36 cellular contexts compared by ENCODE assay signal in the genomic region with DNA sequence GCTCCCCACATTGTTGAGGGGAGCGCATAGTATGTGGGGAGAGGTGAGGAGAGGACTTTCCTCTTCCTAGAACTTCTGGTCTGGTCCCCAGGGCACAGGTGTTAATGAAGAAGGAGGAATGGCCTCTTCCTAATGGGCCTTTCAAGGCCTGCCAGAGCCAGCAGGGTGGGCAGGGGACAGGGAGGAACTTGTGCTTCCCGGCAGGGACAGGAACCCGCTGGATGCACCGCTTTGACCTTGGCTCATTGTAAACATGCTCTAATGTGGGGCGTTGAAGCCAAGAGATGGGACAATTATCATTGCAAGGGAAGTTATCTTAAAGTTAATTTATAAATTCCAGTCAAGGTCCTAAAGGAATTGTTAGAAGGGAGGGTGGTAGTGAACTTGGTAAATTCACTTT. TPM values are rescaled to one million over a fixed set of nuclear protein-coding genes. Genes with fewer than 3 reads are reported as not detected.
"Had no signal": no experiment of that assay in that cellular context is flagged by ENCODE, and none has a peak within 500 bp of the region (broad histone marks: within the 10 kb centered on the region; RNA-seq: fewer than 3 reads in every experiment).

No MANE protein-coding gene starts in this region.

- FAIRE-seq: colon had no signal

- DNase-seq: activated CD4-positive, alpha-beta memory T cell treated with anti-CD3 and anti-CD28 coated beads for 36 hours; activated CD4-positive, alpha-beta T cell treated with anti-CD3 and anti-CD28 coated beads for 36 hours; activated CD4-positive, alpha-beta T cell treated with anti-CD3 and anti-CD28 coated beads, Interleukin-2, amount 10 ng/mL, durations not matched to agents 24 days and 14 days; activated CD4-positive, CD25-positive, alpha-beta regulatory T cell; activated CD4-positive, CD25-positive, alpha-beta regulatory T cell treated with anti-CD3 and anti-CD28 coated beads, Interleukin-2, amount 50 U/mL, for 72 hours; activated CD8-positive, alpha-beta memory T cell treated with anti-CD3 and anti-CD28 coated beads, Interleukin-2, amount 10 ng/mL, durations not matched to agents 7 days and 5 days; activated CD8-positive, alpha-beta memory T cell treated with anti-CD3 and anti-CD28 coated beads, Interleukin-2, amount 50 U/mL, for 4 hours; activated CD8-positive, alpha-beta T cell treated with anti-CD3 and anti-CD28 coated beads, Interleukin-2, amount 10 ng/mL, durations not matched to agents 7 days and 5 days; activated effector memory CD4-positive, alpha-beta T cell treated with anti-CD3 and anti-CD28 coated beads, Interleukin-2, amount 50 U/mL, for 16 hours; activated naive CD4-positive, alpha-beta T cell treated with anti-CD3 and anti-CD28 coated beads for 36 hours; activated naive CD8-positive, alpha-beta T cell treated with anti-CD3 and anti-CD28 coated beads for 36 hours; activated naive CD8-positive, alpha-beta T cell treated with anti-CD3 and anti-CD28 coated beads, Interleukin-2, amount 50 U/mL, for 24 hours; activated T-cell treated with anti-CD3 and anti-CD28 coated beads, Interleukin-2, amount 50 U/mL, for 1 hour; activated T-cell treated with anti-CD3 and anti-CD28 coated beads, Interleukin-2, amount 50 U/mL, for 48 hours; adrenal gland; amygdala; aorta; body of pancreas; caudate nucleus; cortex of kidney; dermis blood vessel endothelial cell; effector CD4-positive, alpha-beta T cell; effector memory CD8-positive, alpha-beta T cell; erythroblast; foreskin keratinocyte; gastrocnemius medialis; T-helper 1 cell; T-helper 17 cell; T1000 had no signal

- H3K9me3 ChIP-seq: adrenal gland, body of pancreas, esophagus muscularis mucosa, gastrocnemius medialis had no signal

- H3K4me3 ChIP-seq: adrenal gland, body of pancreas, esophagus muscularis mucosa, gastrocnemius medialis had no signal

- H3K4me1 ChIP-seq: adrenal gland, body of pancreas, esophagus muscularis mucosa, foreskin keratinocyte, gastrocnemius medialis had no signal

- H3K36me3 ChIP-seq: adrenal gland, esophagus muscularis mucosa, gastrocnemius medialis had no signal

- ATAC-seq: activated CD4-positive, alpha-beta T cell treated with anti-CD3 and anti-CD28 coated beads for 36 hours; activated CD8-positive, alpha-beta memory T cell treated with anti-CD3 and anti-CD28 coated beads, Interleukin-2, amount 10 ng/mL, durations not matched to agents 7 days and 5 days; activated CD8-positive, alpha-beta T cell treated with anti-CD3 and anti-CD28 coated beads, Interleukin-2, amount 10 ng/mL, durations not matched to agents 7 days and 5 days; activated naive CD8-positive, alpha-beta T cell treated with anti-CD3 and anti-CD28 coated beads, Interleukin-2, amount 50 U/mL, for 24 hours; body of pancreas; effector memory CD8-positive, alpha-beta T cell; foreskin keratinocyte; gastrocnemius medialis; T-helper 17 cell had no signal

- H3K27ac ChIP-seq: adrenal gland, body of pancreas, esophagus muscularis mucosa, foreskin keratinocyte, gastrocnemius medialis had no signal

- H3K27me3 ChIP-seq: adrenal gland, body of pancreas, gastrocnemius medialis had no signal

RNA-seq across cellular contexts. Expression of a gene that starts 21.0 kb away (rescaled TPM):
- total RNA-seq: activated CD4-positive, alpha-beta memory T cell treated with anti-CD3 and anti-CD28 coated beads for 36 hours; activated CD4-positive, alpha-beta T cell treated with anti-CD3 and anti-CD28 coated beads for 36 hours; activated CD4-positive, alpha-beta T cell treated with anti-CD3 and anti-CD28 coated beads, Interleukin-2, amount 10 ng/mL, durations not matched to agents 24 days and 14 days; activated CD8-positive, alpha-beta memory T cell treated with anti-CD3 and anti-CD28 coated beads for 36 hours; activated CD8-positive, alpha-beta memory T cell treated with anti-CD3 and anti-CD28 coated beads, Interleukin-2, amount 10 ng/mL, durations not matched to agents 7 days and 5 days; activated CD8-positive, alpha-beta T cell treated with anti-CD3 and anti-CD28 coated beads, Interleukin-2, amount 10 ng/mL, durations not matched to agents 7 days and 5 days; activated naive CD4-positive, alpha-beta T cell treated with anti-CD3 and anti-CD28 coated beads for 36 hours; activated naive CD8-positive, alpha-beta T cell treated with anti-CD3 and anti-CD28 coated beads for 36 hours; activated T-helper 1 cell treated with anti-CD3 and anti-CD28 coated beads, Interleukin-12 subunit alpha, Interleukin-12 subunit beta, Interleukin-2, Interleukin-4 antibody, amounts not matched to agents 30 ng/mL and 10 ng/mL and 1 ng/mL, durations not matched to agents 14 hours and 24 hours and 36 hours; activated T-helper 2 cell treated with anti-CD3 and anti-CD28 coated beads, Interferon-gamma antibody, Interleukin-2, Interleukin-4, amounts not matched to agents 10 μg/mL and 5 μg/mL and 100 μg/mL, durations not matched to agents 14 hours and 24 hours and 36 hours; aorta; body of pancreas; dermis blood vessel endothelial cell; gastrocnemius medialis; glomerular endothelial cell; T-helper 17 cell had no signal
- polyA plus RNA-seq: aorta had no signal

RNA-seq across cellular contexts. Expression of a gene that starts 41.2 kb away (rescaled TPM):
- total RNA-seq: activated CD4-positive, alpha-beta memory T cell treated with anti-CD3 and anti-CD28 coated beads for 36 hours; activated CD4-positive, alpha-beta T cell treated with anti-CD3 and anti-CD28 coated beads for 36 hours; activated CD4-positive, alpha-beta T cell treated with anti-CD3 and anti-CD28 coated beads, Interleukin-2, amount 10 ng/mL, durations not matched to agents 24 days and 14 days; activated CD8-positive, alpha-beta memory T cell treated with anti-CD3 and anti-CD28 coated beads for 36 hours; activated CD8-positive, alpha-beta memory T cell treated with anti-CD3 and anti-CD28 coated beads, Interleukin-2, amount 10 ng/mL, durations not matched to agents 7 days and 5 days; activated CD8-positive, alpha-beta T cell treated with anti-CD3 and anti-CD28 coated beads, Interleukin-2, amount 10 ng/mL, durations not matched to agents 7 days and 5 days; activated naive CD4-positive, alpha-beta T cell treated with anti-CD3 and anti-CD28 coated beads for 36 hours; activated naive CD8-positive, alpha-beta T cell treated with anti-CD3 and anti-CD28 coated beads for 36 hours; activated T-helper 1 cell treated with anti-CD3 and anti-CD28 coated beads, Interleukin-12 subunit alpha, Interleukin-12 subunit beta, Interleukin-2, Interleukin-4 antibody, amounts not matched to agents 30 ng/mL and 10 ng/mL and 1 ng/mL, durations not matched to agents 14 hours and 24 hours and 36 hours; activated T-helper 2 cell treated with anti-CD3 and anti-CD28 coated beads, Interferon-gamma antibody, Interleukin-2, Interleukin-4, amounts not matched to agents 10 μg/mL and 5 μg/mL and 100 μg/mL, durations not matched to agents 14 hours and 24 hours and 36 hours; aorta; chondrocyte; dermis blood vessel endothelial cell; foreskin keratinocyte; glomerular endothelial cell; T-helper 17 cell had no signal
- polyA plus RNA-seq: aorta, foreskin keratinocyte had no signal
